Comparison of ENCODE assay signal across 16 cellular contexts in genomic region chr15:66764067-66764428, GRCh38.
DNase-seq lines count a peak whose midpoint lies in the region; ATAC-seq and TF ChIP-seq lines count a peak whose summit lies in the region.
"Had no signal": no experiment of that assay in that cellular context is flagged by ENCODE, and none has a peak within 500 bp of the region (broad histone marks: within the 10 kb centered on the region; RNA-seq: fewer than 3 reads in every experiment).

No MANE protein-coding gene starts in this region.

- H3K4me3 Mint-ChIP-seq in MCF 10A (ENCODE audit: unreplicated experiment): no peak overlapping the region
- H3K4me3 Mint-ChIP-seq in CD8-positive, alpha-beta T cell: no peak overlapping the region
- H3K4me3 Mint-ChIP-seq: memory B cell, T-helper 17 cell had no signal

- H3K4me1 Mint-ChIP-seq in MCF 10A (ENCODE audit: insufficient read depth, unreplicated experiment): peaks cover 39% of the 10 kb centered on the region
- H3K4me1 Mint-ChIP-seq in CD8-positive, alpha-beta T cell (ENCODE audit: low read depth): no peaks in the 10 kb centered on the region
- H3K4me1 Mint-ChIP-seq: T-helper 17 cell had no signal

- no peak overlapping the region for H3K27ac Mint-ChIP-seq in MCF 10A (ENCODE audit: low read depth, unreplicated experiment)
- H3K27ac Mint-ChIP-seq in CD8-positive, alpha-beta T cell: no peak overlapping the region
- H3K27ac Mint-ChIP-seq: memory B cell, T-helper 17 cell had no signal

- no peak for TF ChIP-seq CTCF in breast epithelium (IDR thresholded peaks at IDR 0.05)
- TF ChIP-seq CTCF in MCF 10A (IDR thresholded peaks at IDR 0.05; ENCODE audit: unreplicated experiment): no peak
- no peak for TF ChIP-seq CTCF in body of pancreas (IDR thresholded peaks at IDR 0.05)
- no peak for TF ChIP-seq CTCF in tibial artery (IDR thresholded peaks at IDR 0.05)
- no peak for TF ChIP-seq CTCF in CD8-positive, alpha-beta T cell (IDR thresholded peaks at IDR 0.05)

- no peaks in the 10 kb centered on the region for H3K36me3 ChIP-seq in breast epithelium
- no peaks in the 10 kb centered on the region for H3K36me3 ChIP-seq in body of pancreas (replicated peaks in 1 of 2; ENCODE audit: insufficient read depth in 1 of 2, low read depth in 2 of 2)
- H3K36me3 ChIP-seq in mesodermal cell (ENCODE audit: control insufficient read depth, insufficient read depth, low read length): peaks cover 98% of the 10 kb centered on the region
- H3K36me3 ChIP-seq in tibial artery: no peaks in the 10 kb centered on the region
- no peaks in the 10 kb centered on the region for H3K36me3 ChIP-seq in CD8-positive, alpha-beta T cell (ENCODE audit: insufficient read depth, low read length)
- H3K36me3 ChIP-seq: tibial nerve had no signal

- TF ChIP-seq POLR2A in breast epithelium (IDR thresholded peaks at IDR 0.05) (no peak), body of pancreas (IDR thresholded peaks at IDR 0.05) (no peak)

- no peaks in the 10 kb centered on the region for H3K36me3 Mint-ChIP-seq in MCF 10A (ENCODE audit: insufficient read depth, unreplicated experiment)
- H3K36me3 Mint-ChIP-seq in CD8-positive, alpha-beta T cell: no peaks in the 10 kb centered on the region
- H3K36me3 Mint-ChIP-seq: memory B cell had no signal

- BruUV-seq in MCF 10A (replicated peaks; lab: Mats Ljungman, UMichigan): no TSS peak

- 32 to 36% methylated on average over 7 of the region's 7 CpGs for WGBS in body of pancreas, 2 donors
- 90 to 98% methylated on average over 2 to 6 of the region's 7 CpGs for WGBS in mesodermal cell (ENCODE audit: insufficient coverage in 2 of 2), 2 experiments

- ATAC-seq in body of pancreas (no peak), HG03460 (IDR thresholded peaks at IDR 0.05; ENCODE audit: unreplicated experiment) (no peak)
- ATAC-seq in CD8-positive, alpha-beta T cell: no peak
- ATAC-seq: T-helper 17 cell had no signal

- H3K9me3 ChIP-seq in breast epithelium (no peaks in the 10 kb centered on the region), body of pancreas (no peaks in the 10 kb centered on the region), mesodermal cell (ENCODE audit: control insufficient read depth, low read length) (no peaks in the 10 kb centered on the region), tibial artery (no peaks in the 10 kb centered on the region)
- H3K9me3 ChIP-seq in CD8-positive, alpha-beta T cell (ENCODE audit: low read length): no peaks in the 10 kb centered on the region
- H3K9me3 ChIP-seq: tibial nerve had no signal

- H3K27me3 ChIP-seq in breast epithelium: no peaks in the 10 kb centered on the region
- no peaks in the 10 kb centered on the region for H3K27me3 ChIP-seq in body of pancreas
- H3K27me3 ChIP-seq in tibial artery: no peaks in the 10 kb centered on the region
- no peaks in the 10 kb centered on the region for H3K27me3 ChIP-seq in CD8-positive, alpha-beta T cell (ENCODE audit: insufficient read depth, low read length)
- H3K27me3 ChIP-seq: tibial nerve had no signal

- POLR2A ChIA-PET in MCF 10A (lab: Yijun Ruan, JAX): no interaction called here
- POLR2A ChIA-PET in CD8-positive, alpha-beta T cell (lab: Charles Lee): no interaction called here

- no peak for DNase-seq in breast epithelium (ENCODE audit: low spot score in 2 of 2)
- DNase-seq in MCF 10A (ENCODE audit: unreplicated experiment): no peak
- DNase-seq in body of pancreas: no peak
- DNase-seq in tibial artery: no peak
- DNase-seq in CD8-positive, alpha-beta T cell: no peak
- DNase-seq in NCI-H146 (lab: John Stamatoyannopoulos, UW): no peak
- DNase-seq: activated CD4-positive, CD25-positive, alpha-beta regulatory T cell treated with anti-CD3 and anti-CD28 coated beads, Interleukin-2, amount 50 U/mL, for 72 hours; activated naive CD4-positive, alpha-beta T cell; effector CD4-positive, alpha-beta T cell; EL; stimulated activated CD4-positive, alpha-beta T cell treated with anti-CD3 and anti-CD28 coated beads, Interleukin-4, amount 100 ng/mL, for 4 hours; T-helper 17 cell had no signal

- H3K4me3 ChIP-seq in breast epithelium: no peak overlapping the region
- H3K4me3 ChIP-seq in body of pancreas: no peak overlapping the region
- H3K4me3 ChIP-seq in mesodermal cell (ENCODE audit: extremely low read depth, insufficient read depth, low read length, poor library complexity, severe bottlenecking): no peak overlapping the region
- no peak overlapping the region for H3K4me3 ChIP-seq in tibial artery
- no peak overlapping the region for H3K4me3 ChIP-seq in CD8-positive, alpha-beta T cell (ENCODE audit: low read depth, low read length)
- H3K4me3 ChIP-seq: tibial nerve had no signal

- intact Hi-C loops in breast epithelium (cut with DNase I; ENCODE audit: low total_unique reads) (loop anchor here (10.0 kb wide), 1 partner anchor 59 kb away; the partner anchor contains the start of gene SMAD6), MCF 10A (cut with micrococcal nuclease) (no loop called here), body of pancreas (cut with DNase I) (no loop called here), tibial artery (cut with DNase I; ENCODE audit: low total_unique reads) (loop anchor here (5.0 kb wide), 1 partner anchor 42 kb away; no protein-coding TSS in a partner anchor)
- intact Hi-C loops in CD8-positive, alpha-beta T cell (cut with DNase I, micrococcal nuclease): no loop called here

- CTCF ChIA-PET in MCF 10A (lab: Yijun Ruan, JAX): interaction anchor here (0.6 to 1.0 kb wide), 2 partner anchors 10 to 44 kb away, joined by 3 to 5 read pairs; no protein-coding TSS in a partner anchor
- CTCF ChIA-PET in CD8-positive, alpha-beta T cell (lab: Charles Lee): interaction anchor here (1.0 kb wide), 1 partner anchor 8 kb away, joined by 3 read pairs; no protein-coding TSS in a partner anchor

- no peaks in the 10 kb centered on the region for H3K27me3 Mint-ChIP-seq in MCF 10A (ENCODE audit: insufficient read depth, unreplicated experiment)
- H3K27me3 Mint-ChIP-seq in CD8-positive, alpha-beta T cell (ENCODE audit: low read depth): peaks cover 34% of the 10 kb centered on the region

- H3K4me1 ChIP-seq in breast epithelium (peaks cover 23 to 39% of the 10 kb centered on the region in 2 donors), body of pancreas (peaks cover 71% of the 10 kb centered on the region), mesodermal cell (ENCODE audit: control insufficient read depth, insufficient read depth, low read length, poor library complexity, severe bottlenecking) (peaks cover 55% of the 10 kb centered on the region), tibial artery (peaks cover 12 to 91% (median 80%) of the 10 kb centered on the region in 4 donors)
- H3K4me1 ChIP-seq in CD8-positive, alpha-beta T cell (ENCODE audit: insufficient read depth, low read length): no peaks in the 10 kb centered on the region

- H3K9me3 Mint-ChIP-seq in MCF 10A (ENCODE audit: unreplicated experiment): no peaks in the 10 kb centered on the region
- H3K9me3 Mint-ChIP-seq in CD8-positive, alpha-beta T cell: no peaks in the 10 kb centered on the region
- H3K9me3 Mint-ChIP-seq: memory B cell had no signal

- peak overlapping the region; percentile 88 to 90 for H3K27ac ChIP-seq in breast epithelium
- H3K27ac ChIP-seq in body of pancreas: peak overlapping the region; percentile 52 to 86 (median 80)
- peak overlapping the region; percentile 64 for H3K27ac ChIP-seq in mesodermal cell (ENCODE audit: low read depth, low read length, severe bottlenecking)
- peak overlapping the region; percentile 88 to 92 for H3K27ac ChIP-seq in tibial artery
- H3K27ac ChIP-seq in CD8-positive, alpha-beta T cell (ENCODE audit: low read depth, low read length): no peak overlapping the region

Comparison
In these comparisons a context has a peak if more than half of its experiments do, and no peak if none do; other contexts are left out.
1. intact Hi-C loops: an anchor here in breast epithelium (10.0 kb wide) and tibial artery (5.0 kb wide); none called in MCF 10A, body of pancreas and CD8-positive, alpha-beta T cell.